Comparison of ENCODE assay signal across 19 cellular contexts in the genomic region with DNA sequence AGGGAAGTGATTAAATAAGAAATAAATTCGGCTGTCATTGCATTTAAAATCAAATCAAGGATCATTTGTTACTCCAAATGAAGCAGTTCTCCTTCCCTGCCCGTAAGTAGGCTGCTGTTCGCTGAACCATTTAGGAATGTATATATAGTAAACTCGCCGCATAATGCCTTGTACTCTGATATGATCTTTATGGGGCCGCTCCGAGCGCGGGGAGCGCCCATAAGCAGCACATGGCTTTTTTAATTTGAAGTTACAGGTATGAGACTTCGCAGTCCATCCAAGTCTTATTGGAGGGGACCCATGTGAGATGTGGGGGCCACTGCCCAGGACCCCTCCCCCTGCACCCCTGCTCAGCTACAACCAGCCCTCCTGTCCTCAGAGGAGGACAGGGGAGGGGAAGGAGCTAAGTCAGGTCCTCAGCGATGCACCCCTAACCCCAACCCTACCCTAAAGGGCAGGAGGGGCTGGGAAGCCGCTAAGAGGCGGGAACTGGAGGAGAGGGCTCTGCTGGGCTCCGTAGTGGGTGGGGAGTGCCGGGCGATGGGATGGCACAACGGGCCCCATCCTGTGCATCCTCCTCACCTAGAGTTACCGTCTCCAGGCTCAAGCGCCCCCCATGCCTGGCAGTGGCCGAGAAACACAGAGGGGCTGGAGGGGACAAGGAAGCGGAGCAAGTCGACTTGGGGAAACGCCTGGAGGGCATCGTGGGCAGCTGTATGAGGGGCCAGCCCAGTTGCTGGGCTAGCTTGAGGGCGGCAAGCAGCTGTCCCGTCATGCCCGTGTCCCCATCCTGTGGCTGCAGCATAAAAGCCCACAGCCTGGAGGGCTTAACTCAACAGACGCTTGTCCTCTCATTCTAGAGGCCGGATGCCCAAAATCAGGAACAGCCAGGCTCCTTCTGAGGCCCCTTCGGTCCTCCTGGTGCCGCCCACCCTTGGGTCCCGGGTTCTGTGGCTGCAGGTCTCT.
"Had no signal": no experiment of that assay in that cellular context is flagged by ENCODE, and none has a peak within 500 bp of the region (broad histone marks: within the 10 kb centered on the region; RNA-seq: fewer than 3 reads in every experiment).

No MANE protein-coding gene starts in this region.

- H3K4me1 ChIP-seq: body of pancreas, colonic mucosa had no signal

- H3K36me3 ChIP-seq: colonic mucosa, tibial artery had no signal

- ATAC-seq: activated CD8-positive, alpha-beta T cell treated with anti-CD3 and anti-CD28 coated beads for 36 hours; activated T-helper 17 cell treated with anti-CD3 and anti-CD28 coated beads, Interleukin-2, amount 50 U/mL, for 72 hours; body of pancreas; left lobe of liver had no signal

- H3K27ac ChIP-seq: body of pancreas, colonic mucosa, tibial artery had no signal

- DNase-seq: activated CD4-positive, alpha-beta T cell treated with anti-CD3 and anti-CD28 coated beads, Interleukin-2, amount 10 ng/mL, durations not matched to agents 24 days and 14 days; activated CD8-positive, alpha-beta T cell treated with anti-CD3 and anti-CD28 coated beads for 36 hours; activated naive CD4-positive, alpha-beta T cell; activated naive CD8-positive, alpha-beta T cell treated with anti-CD3 and anti-CD28 coated beads for 36 hours; activated T-cell treated with anti-CD3 and anti-CD28 coated beads, Interleukin-2, amount 50 U/mL, for 1 hour; body of pancreas; colonic mucosa; hypothalamus; midbrain; nephron progenitor cell; retina; stimulated activated CD4-positive, alpha-beta T cell treated with anti-CD3 and anti-CD28 coated beads, Interleukin-12 subunit alpha, Interleukin-12 subunit beta, amount 100 ng/mL, for 4 hours; stimulated activated CD4-positive, alpha-beta T cell treated with anti-CD3 and anti-CD28 coated beads, Interleukin-1b, Interleukin-23, amount 100 ng/mL, for 48 hours; stimulated activated CD8-positive, alpha-beta memory T cell treated with anti-CD3 and anti-CD28 coated beads, Interleukin-4, amount 100 ng/mL, for 48 hours; stimulated activated naive CD4-positive, alpha-beta T cell; tibial artery had no signal

- H3K4me3 ChIP-seq: body of pancreas, colonic mucosa, lung, tibial artery had no signal

- H3K27me3 ChIP-seq: body of pancreas, colonic mucosa had no signal

- H3K9me3 ChIP-seq: body of pancreas, colonic mucosa, tibial artery had no signal
